Comparison of ENCODE assay signal across 1 cellular context in the genomic region with DNA sequence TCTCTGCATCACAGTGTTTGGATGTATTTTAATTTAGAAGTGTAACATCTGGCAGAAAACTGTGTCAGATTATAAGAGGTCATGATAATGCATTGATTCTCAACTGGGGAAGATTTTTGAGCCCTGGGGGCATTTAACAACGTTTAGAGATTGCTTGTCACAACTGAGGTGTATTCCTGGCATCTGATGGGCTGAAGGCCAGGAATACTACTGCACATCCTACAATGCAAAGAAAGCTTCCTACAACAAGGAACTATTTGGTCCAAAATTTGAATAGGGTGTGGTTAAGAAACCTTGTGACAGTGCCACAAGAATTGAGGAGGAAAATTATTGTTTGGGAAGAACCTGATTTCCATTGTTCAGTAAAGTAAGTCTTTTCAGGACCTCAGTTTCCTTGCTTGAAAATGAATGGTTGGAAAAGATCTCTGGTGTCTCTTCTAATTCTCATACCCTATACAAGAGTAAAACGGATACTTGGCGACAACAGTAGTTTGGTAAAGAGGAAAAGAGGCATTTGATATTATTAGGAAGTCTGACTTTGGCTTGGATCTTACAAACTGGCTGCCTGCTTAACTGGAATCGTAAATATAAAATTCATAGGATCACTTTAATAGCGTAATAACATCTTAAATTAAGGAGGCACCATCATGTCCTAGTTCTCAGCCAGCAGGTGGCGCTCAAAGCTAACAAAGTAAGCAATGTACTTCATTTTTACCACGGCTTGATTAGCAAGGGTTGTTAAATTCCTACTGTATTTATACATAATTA.
TF ChIP-seq lines count a peak whose summit lies in the region.

No MANE protein-coding gene starts in this region.

TF ChIP-seq in SK-N-SH treated with all-trans-retinoic acid at 6 μM for 48 hours, 23 proteins besides CTCF, POLR2A, EP300 and RAD21 (continued from another document):
- TF ChIP-seq, protein P1, sequence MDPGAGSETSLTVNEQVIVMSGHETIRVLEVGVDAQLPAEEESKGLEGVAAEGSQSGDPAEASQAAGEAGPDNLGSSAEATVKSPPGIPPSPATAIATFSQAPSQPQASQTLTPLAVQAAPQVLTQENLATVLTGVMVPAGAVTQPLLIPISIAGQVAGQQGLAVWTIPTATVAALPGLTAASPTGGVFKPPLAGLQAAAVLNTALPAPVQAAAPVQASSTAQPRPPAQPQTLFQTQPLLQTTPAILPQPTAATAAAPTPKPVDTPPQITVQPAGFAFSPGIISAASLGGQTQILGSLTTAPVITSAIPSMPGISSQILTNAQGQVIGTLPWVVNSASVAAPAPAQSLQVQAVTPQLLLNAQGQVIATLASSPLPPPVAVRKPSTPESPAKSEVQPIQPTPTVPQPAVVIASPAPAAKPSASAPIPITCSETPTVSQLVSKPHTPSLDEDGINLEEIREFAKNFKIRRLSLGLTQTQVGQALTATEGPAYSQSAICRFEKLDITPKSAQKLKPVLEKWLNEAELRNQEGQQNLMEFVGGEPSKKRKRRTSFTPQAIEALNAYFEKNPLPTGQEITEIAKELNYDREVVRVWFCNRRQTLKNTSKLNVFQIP (CRISPR knock-in tag; IDR thresholded peaks at IDR 0.05; ENCODE audit: borderline replicate concordance, low read depth): no peak
